In the genomic region with DNA sequence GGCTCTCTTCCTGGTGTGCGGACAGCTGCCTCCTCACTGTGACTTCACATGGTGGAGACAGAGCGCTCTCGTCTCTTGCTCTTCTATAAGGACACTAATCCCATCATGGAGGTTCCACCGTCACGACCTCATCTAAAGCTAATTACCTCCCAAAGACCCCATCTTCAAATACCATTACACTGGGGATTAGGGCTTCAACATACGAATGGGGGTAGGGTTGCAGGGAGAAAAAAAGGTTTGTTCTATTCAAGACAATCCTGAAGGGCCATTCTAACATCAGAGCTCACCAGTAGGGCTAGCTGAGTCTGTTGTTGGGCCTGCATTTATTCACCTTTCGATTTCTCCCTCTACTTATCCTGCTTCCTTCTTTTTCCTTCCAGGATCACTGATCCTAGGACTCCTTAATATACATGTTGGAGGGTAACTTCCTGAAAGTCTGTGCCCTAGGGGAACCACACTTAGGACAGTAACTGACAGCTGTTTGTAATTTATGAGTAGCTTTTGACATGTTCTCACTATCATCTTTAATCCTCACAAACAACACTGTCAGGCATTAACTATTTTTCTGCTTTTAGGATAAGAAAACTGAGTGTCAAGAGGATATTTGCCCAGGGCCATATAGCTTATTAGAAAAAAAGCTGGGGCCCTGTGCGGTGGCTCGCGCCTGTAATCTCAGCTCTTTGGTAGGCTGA, we compare ENCODE assay signal across 28 cellular contexts. TPM values are rescaled to one million over a fixed set of nuclear protein-coding genes. Genes with fewer than 3 reads are reported as not detected.
DNase-seq lines count a peak whose midpoint lies in the region; ATAC-seq, FAIRE-seq and TF ChIP-seq lines count a peak whose summit lies in the region.
"Had no signal": no experiment of that assay in that cellular context is flagged by ENCODE, and none has a peak within 500 bp of the region (broad histone marks: within the 10 kb centered on the region; RNA-seq: fewer than 3 reads in every experiment).

No MANE protein-coding gene starts in this region.

- POLR2A ChIA-PET in HepG2 (lab: Yijun Ruan, JAX): interaction anchor here (0.5 to 0.7 kb wide), 2 partner anchors 13 to 19 kb away, joined by 3 read pairs; partner anchors contain the start of gene GTF2F2

- H3K27me3 ChIP-seq in Loucy (ENCODE audit: insufficient read depth, low read length, poor library complexity, severe bottlenecking) (no peaks in the 10 kb centered on the region), layer of hippocampus (ENCODE audit: control insufficient read depth, insufficient read depth, low read length) (no peaks in the 10 kb centered on the region), prostate gland (replicated peaks; ENCODE audit: insufficient read depth) (no peaks in the 10 kb centered on the region), HepG2 (ENCODE audit: control insufficient read depth in 1 of 2, insufficient read depth in 2 of 2, low read length in 2 of 2) (peaks cover 0 to 8% of the 10 kb centered on the region in 2 experiments; a peak in 1 of 5 replicates)
- H3K27me3 ChIP-seq: BLaER1 treated with 17β-estradiol and CSF1 and Interleukin-3, amounts not matched to agents 10 nM and 100 nM; sigmoid colon; SJSA1 had no signal

- H3K9ac ChIP-seq in Loucy (ENCODE audit: low read depth, low read length, poor library complexity, severe bottlenecking): no peak overlapping the region
- H3K9ac ChIP-seq in HepG2 (ENCODE audit: insufficient read depth, low read depth, low read length): no peak overlapping the region
- H3K9ac ChIP-seq: BLaER1 treated with 17β-estradiol and CSF1 and Interleukin-3, amounts not matched to agents 10 nM and 100 nM had no signal

- TF ChIP-seq POLR2A in prostate gland (IDR thresholded peaks at IDR 0.05) (no peak), HepG2 (IDR thresholded peaks at IDR 0.05; ENCODE audit: insufficient read depth in 1 of 2, low read depth in 2 of 2, low read length in 2 of 2) (no peak)

- H3K4me1 ChIP-seq in Loucy (ENCODE audit: insufficient read depth, low read length, poor library complexity, severe bottlenecking): no peaks in the 10 kb centered on the region
- no peaks in the 10 kb centered on the region for H3K4me1 ChIP-seq in prostate gland (replicated peaks)
- no peaks in the 10 kb centered on the region for H3K4me1 ChIP-seq in HepG2 (ENCODE audit: insufficient read depth, low read length)
- H3K4me1 ChIP-seq: BLaER1 treated with 17β-estradiol and CSF1 and Interleukin-3, amounts not matched to agents 10 nM and 100 nM; SJSA1 had no signal

- no peak for ATAC-seq in HepG2
- ATAC-seq: left lobe of liver had no signal

- no peak for TF ChIP-seq CTCF in Loucy (conservative IDR thresholded peaks at IDR 0.05; ENCODE audit: low read length)
- no peak for TF ChIP-seq CTCF in prostate gland (IDR thresholded peaks at IDR 0.05)
- TF ChIP-seq CTCF in HepG2 (CRISPR knock-in tag; IDR thresholded peaks at IDR 0.05): no peak

- no peaks in the 10 kb centered on the region for H3F3A ChIP-seq in Loucy (ENCODE audit: low read depth)

- DNase-seq in SKM-1 treated with dmso at 0.1 percent for 144 hours (lab: John Stamatoyannopoulos, UW; ENCODE audit: unreplicated experiment): no peak
- DNase-seq in frontal cortex (ENCODE audit: low spot score in 2 of 2): no peak
- no peak for DNase-seq in prostate gland (ENCODE audit: low spot score)
- DNase-seq in HepG2 (ENCODE audit: low spot score): no peak
- DNase-seq: activated CD4-positive, alpha-beta T cell treated with anti-CD3 and anti-CD28 coated beads, Interleukin-2, amount 10 ng/mL, durations not matched to agents 7 days and 5 days; activated effector memory CD4-positive, alpha-beta T cell treated with anti-CD3 and anti-CD28 coated beads, Interleukin-2, amount 50 U/mL, for 16 hours; activated naive CD8-positive, alpha-beta T cell treated with anti-CD3 and anti-CD28 coated beads, Interleukin-2, amount 10 ng/mL, durations not matched to agents 7 days and 5 days; activated T-cell treated with anti-CD3 and anti-CD28 coated beads, Interleukin-2, amount 50 U/mL, for 24 hours; central memory CD4-positive, alpha-beta T cell; DMS53; HCEC 1CT; Kasumi-1; NCI-H1436 treated with DMSO at 0.1 percent for 48 hours; NCI-H2081 treated with DMSO at 0.1 percent for 48 hours; NCI-H446; NCI-H774; sigmoid colon; stimulated activated CD4-positive, alpha-beta T cell treated with anti-CD3 and anti-CD28 coated beads, Interleukin-4, amount 100 ng/mL, for 4 hours; T1000 had no signal

- H4K20me1 ChIP-seq in Loucy (ENCODE audit: insufficient read depth, low read length, poor library complexity, severe bottlenecking): no peaks in the 10 kb centered on the region
- H4K20me1 ChIP-seq in HepG2 (ENCODE audit: insufficient read depth, low read length): no peaks in the 10 kb centered on the region
- H4K20me1 ChIP-seq: BLaER1 treated with 17β-estradiol and CSF1 and Interleukin-3, amounts not matched to agents 10 nM and 100 nM had no signal

- intact Hi-C loops in prostate gland (cut with DNase I) (no loop called here), HepG2 (cut with micrococcal nuclease; ENCODE audit: unreplicated experiment) (no loop called here)

- BruUV-seq in HepG2 (replicated peaks; lab: Mats Ljungman, UMichigan): no TSS peak

- WGBS in prostate gland: 93% methylated on average over 10 of the region's 10 CpGs
- WGBS in HepG2 (ENCODE audit: low lambda C conversion rate): 74% methylated on average over 9 of the region's 10 CpGs

- in situ Hi-C loops in HepG2 (cut with HindIII; ENCODE audit: extremely low pct_ligation_motif_present, low pct_unique_long_range_greater_than_20kb): no loop called here

- no peak for TF ChIP-seq RAD21 in HepG2 (CRISPR knock-in tag; IDR thresholded peaks at IDR 0.05)

- H3K9me2 ChIP-seq in Loucy (replicated peaks; ENCODE audit: low read depth, low read length): no peaks in the 10 kb centered on the region

- H2AFZ ChIP-seq in Loucy (ENCODE audit: low read length) (peak overlapping the region; percentile 36; the same call in 1 of the 2 replicates), HepG2 (ENCODE audit: low read length) (no peak overlapping the region)

- FAIRE-seq in frontal cortex (lab: Jason Lieb, UNC): no peak
- FAIRE-seq in HepG2 (lab: Jason Lieb, UNC): no peak
- FAIRE-seq: GM12891 had no signal

- H3K9me3 ChIP-seq in Loucy (ENCODE audit: insufficient read depth, low read depth, low read length) (no peaks in the 10 kb centered on the region), prostate gland (no peaks in the 10 kb centered on the region), HepG2 (ENCODE audit: low read length) (no peaks in the 10 kb centered on the region)
- H3K9me3 ChIP-seq: sigmoid colon, SJSA1 had no signal

- peak overlapping the region; percentile 91 for H3K27ac ChIP-seq in cingulate gyrus (ENCODE audit: low read depth, low read length)
- peak overlapping the region; percentile 92 for H3K27ac ChIP-seq in layer of hippocampus (ENCODE audit: low read depth, low read length)
- peak overlapping the region; percentile 95 for H3K27ac ChIP-seq in temporal lobe (ENCODE audit: low read depth, low read length)
- no peak overlapping the region for H3K27ac ChIP-seq in prostate gland
- H3K27ac ChIP-seq in HepG2 (ENCODE audit: extremely low read length, insufficient read depth, low read length): no peak overlapping the region
- H3K27ac ChIP-seq: BLaER1 treated with 17β-estradiol and CSF1 and Interleukin-3, amounts not matched to agents 10 nM and 100 nM; HL-60; sigmoid colon; SJSA1 had no signal

- H3K4me3 ChIP-seq in Loucy (ENCODE audit: low read length, poor library complexity, severe bottlenecking) (no peak overlapping the region), prostate gland (no peak overlapping the region), HepG2 (replicated peaks in 1 of 3; ENCODE audit: insufficient read depth in 1 of 3, low read depth in 2 of 3, low read length in 3 of 3) (no peak overlapping the region)
- H3K4me3 ChIP-seq: BLaER1 treated with 17β-estradiol and CSF1 and Interleukin-3, amounts not matched to agents 10 nM and 100 nM; sigmoid colon; SJSA1 had no signal

- H3K36me3 ChIP-seq in Loucy (ENCODE audit: insufficient read depth, low read length) (no peaks in the 10 kb centered on the region), prostate gland (no peaks in the 10 kb centered on the region), HepG2 (replicated peaks in 1 of 2; ENCODE audit: control insufficient read depth in 1 of 2, insufficient read depth in 2 of 2, low read length in 2 of 2) (no peaks in the 10 kb centered on the region)
- H3K36me3 ChIP-seq: BLaER1 treated with 17β-estradiol and CSF1 and Interleukin-3, amounts not matched to agents 10 nM and 100 nM; sigmoid colon; SJSA1 had no signal

- TF ChIP-seq EP300 in HepG2 (IDR thresholded peaks at IDR 0.05; ENCODE audit: low read depth in 2 of 2, low read length in 2 of 2) (no peak), HepG2 (CRISPR knock-in tag; IDR thresholded peaks at IDR 0.05; ENCODE audit: borderline replicate concordance) (no peak)

- H3K4me2 ChIP-seq in Loucy (ENCODE audit: low read depth, low read length, poor library complexity, severe bottlenecking) (no peak overlapping the region), HepG2 (ENCODE audit: low read depth, low read length) (no peak overlapping the region)
- H3K4me2 ChIP-seq: BLaER1 treated with 17β-estradiol and CSF1 and Interleukin-3, amounts not matched to agents 10 nM and 100 nM had no signal

- CTCF ChIA-PET in HepG2 (lab: Yijun Ruan, JAX; ENCODE audit: low intra/inter-chr PET ratio, low total read pairs): no interaction called here

- H3K79me2 ChIP-seq in Loucy (ENCODE audit: insufficient read depth, low read length): no peaks in the 10 kb centered on the region
- no peaks in the 10 kb centered on the region for H3K79me2 ChIP-seq in HepG2 (ENCODE audit: insufficient read depth, low read length)

RNA-seq across cellular contexts. Expression of gene GTF2F2, which starts 18.8 kb away (rescaled TPM):
- total RNA-seq in temporal lobe (16.5 TPM), frontal cortex (20.4 TPM), prostate gland (10 to 100 TPM; 15.3 to 21.2 TPM), HepG2 (2016; rRNA removed; fragmentation: Illumina TruSeq; extraction: Trizol) (32.8 and 48.3 TPM in 2 replicates)
- 3.7 and 6.0 TPM in 2 replicates for total RNA-seq in HepG2 (2016; cell fraction: cytosol; rRNA removed; fragmentation: Illumina TruSeq; extraction: Trizol; ENCODE audit: low read depth)
- total RNA-seq in HepG2 (2016; cell fraction: insoluble cytoplasmic fraction; rRNA removed; fragmentation: Illumina TruSeq; extraction: Trizol): 34.9 and 50.9 TPM in 2 replicates
- total RNA-seq in HepG2 (2016; cell fraction: membrane; rRNA removed; fragmentation: Illumina TruSeq; extraction: Trizol): 12.3 and 12.5 TPM in 2 replicates
- 21.0 and 24.0 TPM in 2 replicates for total RNA-seq in HepG2 (2016; cell fraction: nucleus; rRNA removed; fragmentation: Illumina TruSeq; extraction: Trizol)
- 8.5 and 10.6 TPM in 2 replicates for polyA plus RNA-seq in HepG2 (2011; rRNA removed)
- 6.8 and 8.9 TPM in 2 replicates for polyA plus RNA-seq in HepG2 (2011; cell fraction: cytosol; rRNA removed)
- 2.5 and 3.7 TPM in 2 replicates for polyA plus RNA-seq in HepG2 (2011; cell fraction: nucleus; rRNA removed)
- 15.5 and 16.7 TPM in 2 replicates for polyA plus RNA-seq in HepG2 (2012)
- 3.1 and 3.2 TPM in 2 replicates for polyA plus RNA-seq in HepG2 (2016; cell fraction: cytosol; fragmentation: Illumina TruSeq; extraction: Trizol; ENCODE audit: low read depth)
- polyA plus RNA-seq in HepG2 (2016; cell fraction: insoluble cytoplasmic fraction; fragmentation: Illumina TruSeq; extraction: Trizol; ENCODE audit: low read depth): 44.7 and 48.6 TPM in 2 replicates
- 6.9 and 7.2 TPM in 2 replicates for polyA plus RNA-seq in HepG2 (2016; cell fraction: membrane; fragmentation: Illumina TruSeq; extraction: Trizol; ENCODE audit: low read depth)
- polyA plus RNA-seq in HepG2 (2016; cell fraction: nucleus; fragmentation: Illumina TruSeq; extraction: Trizol; ENCODE audit: insufficient read depth, low read depth): 17.9 and 21.2 TPM in 2 replicates
- 2.7 and 3.2 TPM in 2 replicates for polyA minus RNA-seq in HepG2 (2011; rRNA and poly(A)+ RNA removed; ENCODE audit: low replicate concordance)
- polyA minus RNA-seq in HepG2 (2011; cell fraction: cytosol; rRNA and poly(A)+ RNA removed): 7.3 and 10.5 TPM in 2 replicates
- polyA minus RNA-seq in HepG2 (2011; cell fraction: nucleus; rRNA and poly(A)+ RNA removed): 17.1 and 17.2 TPM in 2 replicates

Comparison
In these comparisons a context has a peak if more than half of its experiments do, and no peak if none do; other contexts are left out.
1. H3K27ac ChIP-seq: peak in cingulate gyrus (single experiment), layer of hippocampus (single experiment) and temporal lobe (single experiment); none in prostate gland (0 of 2) and HepG2 (single experiment).